In genomic region chr14:50823763-50824636, GRCh38 we compare ENCODE assay signal across 8 cellular contexts. TPM values are rescaled to one million over a fixed set of nuclear protein-coding genes. Genes with fewer than 3 reads are reported as not detected.
DNase-seq lines count a peak whose midpoint lies in the region; ATAC-seq and TF ChIP-seq lines count a peak whose summit lies in the region.

No MANE protein-coding gene starts in this region.

- TF ChIP-seq CTCF in activated CD8-positive, alpha-beta T cell treated with anti-CD3 and anti-CD28 coated beads for 36 hours (IDR thresholded peaks at IDR 0.05): no peak
- TF ChIP-seq CTCF in neural progenitor cell (IDR thresholded peaks at IDR 0.05) (no peak), vagina (IDR thresholded peaks at IDR 0.05) (no peak), Calu3 (IDR thresholded peaks at IDR 0.05; ENCODE audit: unreplicated experiment) (no peak)

- H3K27me3 Mint-ChIP-seq in activated CD8-positive, alpha-beta memory T cell treated with anti-CD3 and anti-CD28 coated beads, Interleukin-2, amount 10 ng/mL, durations not matched to agents 7 days and 5 days: no peaks in the 10 kb centered on the region
- no peaks in the 10 kb centered on the region for H3K27me3 Mint-ChIP-seq in activated CD8-positive, alpha-beta T cell treated with anti-CD3 and anti-CD28 coated beads for 36 hours
- H3K27me3 Mint-ChIP-seq in neural progenitor cell (ENCODE audit: insufficient read depth, low read depth) (peaks cover 5% of the 10 kb centered on the region), Calu3 (ENCODE audit: unreplicated experiment) (no peaks in the 10 kb centered on the region)

- peaks cover 3% of the 10 kb centered on the region for H3K9me3 Mint-ChIP-seq in activated CD8-positive, alpha-beta memory T cell treated with anti-CD3 and anti-CD28 coated beads, Interleukin-2, amount 10 ng/mL, durations not matched to agents 7 days and 5 days (ENCODE audit: low read depth)
- peaks cover 4% of the 10 kb centered on the region for H3K9me3 Mint-ChIP-seq in activated CD8-positive, alpha-beta T cell treated with anti-CD3 and anti-CD28 coated beads for 36 hours
- H3K9me3 Mint-ChIP-seq in neural progenitor cell (no peaks in the 10 kb centered on the region), Calu3 (ENCODE audit: low read depth, unreplicated experiment) (no peaks in the 10 kb centered on the region)

- no peaks in the 10 kb centered on the region for H3K9me3 ChIP-seq in neural progenitor cell (ENCODE audit: low read depth)
- no peaks in the 10 kb centered on the region for H3K9me3 ChIP-seq in vagina

- H3K4me3 ChIP-seq in neural progenitor cell (no peak overlapping the region), vagina (no peak overlapping the region)

- H3K4me1 Mint-ChIP-seq in activated CD8-positive, alpha-beta memory T cell treated with anti-CD3 and anti-CD28 coated beads, Interleukin-2, amount 10 ng/mL, durations not matched to agents 7 days and 5 days: peaks cover 83% of the 10 kb centered on the region
- peaks cover 91% of the 10 kb centered on the region for H3K4me1 Mint-ChIP-seq in activated CD8-positive, alpha-beta T cell treated with anti-CD3 and anti-CD28 coated beads for 36 hours (ENCODE audit: low read depth)
- H3K4me1 Mint-ChIP-seq in neural progenitor cell: peaks cover 51% of the 10 kb centered on the region
- no peaks in the 10 kb centered on the region for H3K4me1 Mint-ChIP-seq in Calu3 (ENCODE audit: low read depth, unreplicated experiment)

- BruUV-seq in Calu3 (replicated peaks; lab: Mats Ljungman, UMichigan): no TSS peak

- peaks cover 99% of the 10 kb centered on the region for H3K79me2 ChIP-seq in neural progenitor cell (ENCODE audit: low read depth)

- H3K27ac Mint-ChIP-seq in activated CD8-positive, alpha-beta memory T cell treated with anti-CD3 and anti-CD28 coated beads, Interleukin-2, amount 10 ng/mL, durations not matched to agents 7 days and 5 days: peak overlapping the region; percentile 88
- H3K27ac Mint-ChIP-seq in activated CD8-positive, alpha-beta T cell treated with anti-CD3 and anti-CD28 coated beads for 36 hours: peak overlapping the region; percentile 90
- H3K27ac Mint-ChIP-seq in neural progenitor cell (peak overlapping the region; percentile 16), Calu3 (ENCODE audit: unreplicated experiment) (no peak overlapping the region)

- peaks cover 30% of the 10 kb centered on the region for H3K36me3 Mint-ChIP-seq in activated CD8-positive, alpha-beta memory T cell treated with anti-CD3 and anti-CD28 coated beads, Interleukin-2, amount 10 ng/mL, durations not matched to agents 7 days and 5 days
- peaks cover 43% of the 10 kb centered on the region for H3K36me3 Mint-ChIP-seq in activated CD8-positive, alpha-beta T cell treated with anti-CD3 and anti-CD28 coated beads for 36 hours (ENCODE audit: low read depth)
- peaks cover 41% of the 10 kb centered on the region for H3K36me3 Mint-ChIP-seq in neural progenitor cell
- H3K36me3 Mint-ChIP-seq in Calu3 (ENCODE audit: insufficient read depth, unreplicated experiment): no peaks in the 10 kb centered on the region

- peaks cover under 1% of the 10 kb centered on the region for H3F3A ChIP-seq in neural progenitor cell (ENCODE audit: low read depth)

- no peak for DNase-seq in activated CD8-positive, alpha-beta memory T cell treated with anti-CD3 and anti-CD28 coated beads, Interleukin-2, amount 10 ng/mL, durations not matched to agents 7 days and 5 days
- DNase-seq in activated CD8-positive, alpha-beta memory T cell treated with anti-CD3 and anti-CD28 coated beads, Interleukin-2, amount 50 U/mL, for 4 hours: no peak
- DNase-seq in activated CD8-positive, alpha-beta T cell treated with anti-CD3 and anti-CD28 coated beads for 36 hours: no peak
- DNase-seq in neural progenitor cell (ENCODE audit: low spot score): no peak
- DNase-seq in vagina (ENCODE audit: extremely low spot score in 2 of 2): no peak
- no peak for DNase-seq in NCI-H2227 (lab: John Stamatoyannopoulos, UW; ENCODE audit: unreplicated experiment)
- DNase-seq in Calu3: no peak

- H3K36me3 ChIP-seq in neural progenitor cell (no peaks in the 10 kb centered on the region), vagina (no peaks in the 10 kb centered on the region)

- no peak overlapping the region for H3K9ac ChIP-seq in neural progenitor cell

- H3K4me3 Mint-ChIP-seq in activated CD8-positive, alpha-beta memory T cell treated with anti-CD3 and anti-CD28 coated beads, Interleukin-2, amount 10 ng/mL, durations not matched to agents 7 days and 5 days: peak overlapping the region; percentile 68
- H3K4me3 Mint-ChIP-seq in activated CD8-positive, alpha-beta T cell treated with anti-CD3 and anti-CD28 coated beads for 36 hours: peak overlapping the region; percentile 71
- H3K4me3 Mint-ChIP-seq in neural progenitor cell: no peak overlapping the region
- no peak overlapping the region for H3K4me3 Mint-ChIP-seq in Calu3 (ENCODE audit: low read depth, unreplicated experiment)

- intact Hi-C loops in activated CD8-positive, alpha-beta T cell treated with anti-CD3 and anti-CD28 coated beads for 36 hours (cut with micrococcal nuclease): no loop called here
- intact Hi-C loops in vagina (cut with DNase I): no loop called here
- intact Hi-C loops in Calu3 (cut with micrococcal nuclease; ENCODE audit: unreplicated experiment): no loop called here

- no peak for ATAC-seq in activated CD8-positive, alpha-beta memory T cell treated with anti-CD3 and anti-CD28 coated beads, Interleukin-2, amount 10 ng/mL, durations not matched to agents 7 days and 5 days
- ATAC-seq in HG02884 (IDR thresholded peaks at IDR 0.05; ENCODE audit: unreplicated experiment): peak; percentile 59
- no peak for ATAC-seq in activated CD8-positive, alpha-beta T cell treated with anti-CD3 and anti-CD28 coated beads for 36 hours

- no peak overlapping the region for H2AFZ ChIP-seq in neural progenitor cell (replicated peaks)

- no peak for TF ChIP-seq POLR2A in vagina (IDR thresholded peaks at IDR 0.05)

- CTCF ChIA-PET in activated CD8-positive, alpha-beta memory T cell treated with anti-CD3 and anti-CD28 coated beads, Interleukin-2, amount 10 ng/mL, durations not matched to agents 7 days and 5 days (lab: Charles Lee): interaction anchor here (0.7 to 4.6 kb wide), 3 partner anchors 9 to 61 kb away, joined by 3 to 30 read pairs (median 3); no protein-coding TSS in a partner anchor
- CTCF ChIA-PET in activated CD8-positive, alpha-beta T cell treated with anti-CD3 and anti-CD28 coated beads for 36 hours (lab: Charles Lee): interaction anchor here (0.7 to 5.5 kb wide), 7 partner anchors 11 to 51 kb away, joined by 3 to 44 read pairs (median 9); no protein-coding TSS in a partner anchor
- CTCF ChIA-PET in Calu3 (lab: Charles Lee): interaction anchor here (0.6 kb wide), 1 partner anchor 577 kb away, joined by 3 read pairs; no protein-coding TSS in a partner anchor

- POLR2A ChIA-PET in activated CD8-positive, alpha-beta T cell treated with anti-CD3 and anti-CD28 coated beads for 36 hours (lab: Charles Lee): interaction anchor here (0.9 to 5.9 kb wide), 8 partner anchors 7 to 38 kb away, joined by 3 to 39 read pairs (median 4); partner anchors contain the start of gene NIN

- H3K27me3 ChIP-seq in neural progenitor cell (peaks cover 8% of the 10 kb centered on the region), vagina (no peaks in the 10 kb centered on the region)

- H3K4me2 ChIP-seq in neural progenitor cell: peak overlapping the region; percentile 2

- peaks cover 87% of the 10 kb centered on the region for H4K20me1 ChIP-seq in neural progenitor cell (ENCODE audit: low read depth)

- H3K27ac ChIP-seq in neural progenitor cell (no peak overlapping the region), vagina (no peak overlapping the region)

- peaks cover 28% of the 10 kb centered on the region for H3K4me1 ChIP-seq in neural progenitor cell
- H3K4me1 ChIP-seq in vagina: peaks cover 49% of the 10 kb centered on the region

RNA-seq across cellular contexts. Expression of gene NIN, which starts 7.0 kb away (rescaled TPM):
- 10 to 100 TPM; 70.8 to 71.3 TPM for total RNA-seq in activated CD8-positive, alpha-beta memory T cell treated with anti-CD3 and anti-CD28 coated beads, Interleukin-2, amount 10 ng/mL, durations not matched to agents 7 days and 5 days
- total RNA-seq in activated CD8-positive, alpha-beta T cell treated with anti-CD3 and anti-CD28 coated beads for 36 hours: 10 to 100 TPM; 71.9 to 72.8 TPM
- 34.7 and 49.0 TPM in 2 replicates for total RNA-seq in neural progenitor cell (ENCODE audit: low replicate concordance)
- 29.5 TPM for total RNA-seq in vagina
- 19.1 and 26.6 TPM in 2 replicates for total RNA-seq in Calu3 (2022)

RNA-seq across cellular contexts. Expression of gene ABHD12B, which starts 47.9 kb away (rescaled TPM):
- not detected for total RNA-seq in activated CD8-positive, alpha-beta memory T cell treated with anti-CD3 and anti-CD28 coated beads, Interleukin-2, amount 10 ng/mL, durations not matched to agents 7 days and 5 days
- not detected for total RNA-seq in activated CD8-positive, alpha-beta T cell treated with anti-CD3 and anti-CD28 coated beads for 36 hours
- total RNA-seq in neural progenitor cell (ENCODE audit: low replicate concordance) (not detected in 2 replicates), vagina (not detected), Calu3 (2022) (not detected in 2 replicates)

Comparison
In these comparisons a context has a peak if more than half of its experiments do, and no peak if none do; other contexts are left out.
1. H3K4me3 Mint-ChIP-seq: peak in activated CD8-positive, alpha-beta memory T cell treated with anti-CD3 and anti-CD28 coated beads, Interleukin-2, amount 10 ng/mL, durations not matched to agents 7 days and 5 days (single experiment) and activated CD8-positive, alpha-beta T cell treated with anti-CD3 and anti-CD28 coated beads for 36 hours (single experiment); none in neural progenitor cell (single experiment) and Calu3 (single experiment).